In the genomic region with DNA sequence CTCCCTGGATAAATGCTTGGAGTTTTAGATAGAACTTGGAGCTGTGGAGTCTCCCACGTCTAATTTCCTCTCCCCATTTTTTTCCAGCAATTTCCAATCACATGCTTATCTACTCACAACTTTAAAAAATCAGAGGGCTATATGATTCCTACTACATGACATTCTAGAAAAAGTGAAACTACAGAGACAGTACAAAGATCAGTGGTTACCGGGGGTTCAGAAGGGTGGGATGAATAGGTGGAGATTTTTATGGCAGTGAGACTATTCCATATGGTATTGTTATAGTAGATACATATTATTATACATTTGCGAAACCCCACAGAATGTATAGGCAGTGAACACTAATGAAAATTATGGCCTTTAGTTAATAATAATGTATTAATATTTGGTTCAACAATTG, we compare ENCODE assay signal across 1 cellular context.
TF ChIP-seq lines count a peak whose summit lies in the region.

No MANE protein-coding gene starts in this region.

TF ChIP-seq in WTC11, 78 proteins besides CTCF, POLR2A, EP300 and RAD21 (continued from another document):
- TF ChIP-seq ZSCAN18 (CRISPR knock-in tag; IDR thresholded peaks at IDR 0.05), result no peak
- no peak for TF ChIP-seq ESRRA (CRISPR knock-in tag; IDR thresholded peaks at IDR 0.05; ENCODE audit: borderline replicate concordance)
